In genomic region chr1:2189459-2190425, GRCh38 we compare ENCODE assay signal across 8 cellular contexts. TPM values are rescaled to one million over a fixed set of nuclear protein-coding genes. Genes with fewer than 3 reads are reported as not detected.
DNase-seq lines count a peak whose midpoint lies in the region; ATAC-seq, FAIRE-seq and TF ChIP-seq lines count a peak whose summit lies in the region.

No MANE protein-coding gene starts in this region.

- H3K4me1 Mint-ChIP-seq in CD14-positive monocyte, result peaks cover 19% of the 10 kb centered on the region
- peaks cover 20% of the 10 kb centered on the region for H3K4me1 Mint-ChIP-seq in activated naive CD8-positive, alpha-beta T cell treated with anti-CD3 and anti-CD28 coated beads, Interleukin-2, amount 50 U/mL, for 24 hours

- no peaks in the 10 kb centered on the region for H3K9me3 ChIP-seq in SU-DHL-6 (ENCODE audit: insufficient read depth, low read length)
- H3K9me3 ChIP-seq in pancreas, result no peaks in the 10 kb centered on the region
- H3K9me3 ChIP-seq in thymus (ENCODE audit: control insufficient read depth), result no peaks in the 10 kb centered on the region

- H3K27me3 Mint-ChIP-seq in CD14-positive monocyte (ENCODE audit: low read depth in 3 of 3), result no peaks in the 10 kb centered on the region
- no peaks in the 10 kb centered on the region for H3K27me3 Mint-ChIP-seq in activated naive CD8-positive, alpha-beta T cell treated with anti-CD3 and anti-CD28 coated beads, Interleukin-2, amount 50 U/mL, for 24 hours

- peak overlapping the region; percentile 84 for H2AFZ ChIP-seq in SU-DHL-6 (ENCODE audit: low read depth, low read length, severe bottlenecking)

- no peak overlapping the region for H3K27ac ChIP-seq in SU-DHL-6 (ENCODE audit: low read depth, low read length)
- H3K27ac ChIP-seq in pancreas, result peak overlapping the region; percentile 81 to 96 (median 94)
- H3K27ac ChIP-seq in thymus (ENCODE audit: low read depth), result peak overlapping the region; percentile 81

- no peak for FAIRE-seq in pancreas (lab: Jason Lieb, UNC)

- TF ChIP-seq CTCF in CD14-positive monocyte (IDR thresholded peaks at IDR 0.05) (no peak), SU-DHL-6 (IDR thresholded peaks at IDR 0.05; ENCODE audit: insufficient read depth, low read length, poor library complexity, severe bottlenecking) (no peak), pancreas (IDR thresholded peaks at IDR 0.05) (no peak)

- intact Hi-C loops in CD14-positive monocyte (cut with micrococcal nuclease), result loop anchor here (5.0 to 10.0 kb wide), 3 partner anchors 57 to 355 kb away; no protein-coding TSS in a partner anchor
- intact Hi-C loops in Right ventricle myocardium superior (cut with DNase I), result no loop called here
- intact Hi-C loops in pancreas (cut with DNase I), result loop anchor here in 2 of 3 donors (10.0 kb wide), 2 partner anchors 185 to 425 kb away; no protein-coding TSS in a partner anchor

- no peaks in the 10 kb centered on the region for H3K79me2 ChIP-seq in SU-DHL-6 (ENCODE audit: insufficient read depth, low read length)

- DNase-seq in CD14-positive monocyte (ENCODE audit: low spot score) (peak; percentile 96), NCI-H1092 (lab: John Stamatoyannopoulos, UW) (peak; percentile 83), Right ventricle myocardium superior (peak; percentile 98), pancreas (peak; percentile 93 to 99 (median 97))
- peak; percentile 91 for DNase-seq in activated naive CD8-positive, alpha-beta T cell treated with anti-CD3 and anti-CD28 coated beads, Interleukin-2, amount 50 U/mL, for 24 hours

- H3K4me2 ChIP-seq in SU-DHL-6 (ENCODE audit: low read depth, low read length, poor library complexity, severe bottlenecking), result peak overlapping the region; percentile 66

- WGBS in pancreas, 2 donors, result 2 to 3% methylated on average over 63 to 65 of the region's 65 CpGs
- 54% methylated on average over 65 of the region's 65 CpGs for WGBS in thymus

- ATAC-seq in GM21526 (IDR thresholded peaks at IDR 0.05; ENCODE audit: low FRiP score, unreplicated experiment) (peak; percentile 42), Right ventricle myocardium superior (ENCODE audit: poor library complexity) (peak; percentile 92), pancreas (peak; percentile 84 to 94 (median 92))
- peak; percentile 85 for ATAC-seq in activated naive CD8-positive, alpha-beta T cell treated with anti-CD3 and anti-CD28 coated beads, Interleukin-2, amount 50 U/mL, for 24 hours

- H3K9me3 Mint-ChIP-seq in CD14-positive monocyte, result no peaks in the 10 kb centered on the region
- no peaks in the 10 kb centered on the region for H3K9me3 Mint-ChIP-seq in activated naive CD8-positive, alpha-beta T cell treated with anti-CD3 and anti-CD28 coated beads, Interleukin-2, amount 50 U/mL, for 24 hours

- no peaks in the 10 kb centered on the region for H3K9me2 ChIP-seq in SU-DHL-6 (replicated peaks; ENCODE audit: insufficient read depth, low read length)

- peak overlapping the region; percentile 77 to 86 for H3K4me3 Mint-ChIP-seq in CD14-positive monocyte
- H3K4me3 Mint-ChIP-seq in activated naive CD8-positive, alpha-beta T cell treated with anti-CD3 and anti-CD28 coated beads, Interleukin-2, amount 50 U/mL, for 24 hours, result peak overlapping the region; percentile 76

- H3K36me3 Mint-ChIP-seq in CD14-positive monocyte, result peaks cover 5 to 18% of the 10 kb centered on the region in 2 donors
- H3K36me3 Mint-ChIP-seq in activated naive CD8-positive, alpha-beta T cell treated with anti-CD3 and anti-CD28 coated beads, Interleukin-2, amount 50 U/mL, for 24 hours (ENCODE audit: low read depth), result peaks cover 4% of the 10 kb centered on the region

- peaks cover 0 to 27% (median 6%) of the 10 kb centered on the region in 3 donors for H3K4me1 ChIP-seq in pancreas
- H3K4me1 ChIP-seq in thymus (ENCODE audit: control insufficient read depth, insufficient read depth, low read length), result peaks cover 16% of the 10 kb centered on the region

- H3K27ac Mint-ChIP-seq in CD14-positive monocyte, result peak overlapping the region; percentile 84 to 97 (median 96)
- peak overlapping the region; percentile 70 for H3K27ac Mint-ChIP-seq in activated naive CD8-positive, alpha-beta T cell treated with anti-CD3 and anti-CD28 coated beads, Interleukin-2, amount 50 U/mL, for 24 hours

- H3K4me3 ChIP-seq in SU-DHL-6 (ENCODE audit: insufficient read depth, low read length, poor library complexity, severe bottlenecking), result peak overlapping the region; percentile 32
- H3K4me3 ChIP-seq in pancreas, result peak overlapping the region; percentile 36 to 61 (median 50)
- peak overlapping the region; percentile 42 for H3K4me3 ChIP-seq in thymus (ENCODE audit: low read length)

- H3K27me3 ChIP-seq in SU-DHL-6 (ENCODE audit: low read length), result no peaks in the 10 kb centered on the region
- no peaks in the 10 kb centered on the region for H3K27me3 ChIP-seq in pancreas
- no peaks in the 10 kb centered on the region for H3K27me3 ChIP-seq in thymus (ENCODE audit: control insufficient read depth, insufficient read depth)

- no peaks in the 10 kb centered on the region for H4K20me1 ChIP-seq in SU-DHL-6 (ENCODE audit: low read depth, low read length)

- no peaks in the 10 kb centered on the region for H3F3A ChIP-seq in SU-DHL-6 (ENCODE audit: insufficient read depth)

- no peaks in the 10 kb centered on the region for H3K36me3 ChIP-seq in SU-DHL-6 (ENCODE audit: low read length)
- H3K36me3 ChIP-seq in pancreas, result no peaks in the 10 kb centered on the region
- H3K36me3 ChIP-seq in thymus (ENCODE audit: control insufficient read depth, insufficient read depth), result peaks cover 20% of the 10 kb centered on the region

- H3K9ac ChIP-seq in SU-DHL-6 (ENCODE audit: low read length), result peak overlapping the region; percentile 51

RNA-seq across cellular contexts. Expression of gene FAAP20, which starts 4.8 kb away (rescaled TPM):
- 10 to 100 TPM; 35.1 to 49.3 TPM for polyA plus RNA-seq in CD14-positive monocyte
- total RNA-seq in Right ventricle myocardium superior, result 38.7 TPM
- total RNA-seq in pancreas, result 10 to 100 TPM; 17.2 to 35.9 (median 22.3) TPM
- polyA plus RNA-seq in pancreas, result 10 to 100 TPM; 56.1 to 75.6 TPM
- 125 TPM for polyA plus RNA-seq in thymus

RNA-seq across cellular contexts. Expression of gene SKI, which starts 38.4 kb away (rescaled TPM):
- polyA plus RNA-seq in CD14-positive monocyte, result under 1 TPM; 0.20 to 0.25 TPM
- total RNA-seq in Right ventricle myocardium superior, result 35.1 TPM
- 10 to 100 TPM; 11.0 to 27.9 (median 16.2) TPM for total RNA-seq in pancreas
- polyA plus RNA-seq in pancreas, result 10 to 100 TPM in 1 of 2 donors, 1 to 10 TPM in 1; 8.6 to 12.1 TPM
- polyA plus RNA-seq in thymus, result 16.4 TPM

Comparison
In these comparisons a context has a peak if more than half of its experiments do, and no peak if none do; other contexts are left out.
1. ATAC-seq: peak in every context shown above with its lines; median percentile 92 in Right ventricle myocardium superior; 92 in pancreas; 85 in activated naive CD8-positive, alpha-beta T cell treated with anti-CD3 and anti-CD28 coated beads, Interleukin-2, amount 50 U/mL, for 24 hours; 42 in GM21526.
2. RNA of gene SKI, which starts 38.4 kb away (polyA plus RNA-seq): 16.4 TPM in thymus (single experiment) and 8.6 to 12.1 TPM in pancreas; 0.20 to 0.25 TPM in CD14-positive monocyte; every median in the first group is over 4 times any median in the second.
3. Peak in every context shown above with its lines, with median percentiles within 50 percentile points of each other: DNase-seq and H3K4me3 ChIP-seq.